8 cellular contexts compared by ENCODE assay signal in the genomic region with DNA sequence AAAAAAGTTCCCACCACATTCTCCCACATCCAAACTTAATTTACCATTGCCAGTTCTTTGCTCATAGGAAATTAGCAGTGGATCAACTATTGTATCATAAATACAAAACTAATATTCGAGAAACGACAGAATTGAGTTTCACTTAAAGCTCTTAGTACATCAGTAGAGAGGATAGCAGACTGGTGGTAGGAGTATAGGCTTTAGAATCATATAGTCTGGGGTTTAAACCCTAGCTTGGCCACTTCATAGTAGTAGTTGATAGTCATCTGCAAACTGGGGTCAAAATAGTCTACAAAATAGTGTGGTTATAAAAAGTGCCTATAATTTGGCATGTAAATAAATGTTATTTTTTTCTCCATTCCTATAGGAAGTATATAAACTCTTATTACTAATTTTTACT.
"Had no signal": no experiment of that assay in that cellular context is flagged by ENCODE, and none has a peak within 500 bp of the region (broad histone marks: within the 10 kb centered on the region; RNA-seq: fewer than 3 reads in every experiment).

No MANE protein-coding gene starts in this region.

- H3K4me3 Mint-ChIP-seq: GM23338, H9, HFFc6 had no signal

- H3K4me1 Mint-ChIP-seq: GM23338, H9 had no signal

- ATAC-seq: GM23338, HCT116 had no signal

- DNase-seq: GM23248, GOT3, H7, H9, HCEC 1CT, HFFc6 had no signal

- H3K9me3 Mint-ChIP-seq: GM23338, H9, HFFc6 had no signal

- H3K27ac Mint-ChIP-seq: GM23338, H9, HFFc6 had no signal
